ENCODE assay signal across 7 cellular contexts in the genomic region with DNA sequence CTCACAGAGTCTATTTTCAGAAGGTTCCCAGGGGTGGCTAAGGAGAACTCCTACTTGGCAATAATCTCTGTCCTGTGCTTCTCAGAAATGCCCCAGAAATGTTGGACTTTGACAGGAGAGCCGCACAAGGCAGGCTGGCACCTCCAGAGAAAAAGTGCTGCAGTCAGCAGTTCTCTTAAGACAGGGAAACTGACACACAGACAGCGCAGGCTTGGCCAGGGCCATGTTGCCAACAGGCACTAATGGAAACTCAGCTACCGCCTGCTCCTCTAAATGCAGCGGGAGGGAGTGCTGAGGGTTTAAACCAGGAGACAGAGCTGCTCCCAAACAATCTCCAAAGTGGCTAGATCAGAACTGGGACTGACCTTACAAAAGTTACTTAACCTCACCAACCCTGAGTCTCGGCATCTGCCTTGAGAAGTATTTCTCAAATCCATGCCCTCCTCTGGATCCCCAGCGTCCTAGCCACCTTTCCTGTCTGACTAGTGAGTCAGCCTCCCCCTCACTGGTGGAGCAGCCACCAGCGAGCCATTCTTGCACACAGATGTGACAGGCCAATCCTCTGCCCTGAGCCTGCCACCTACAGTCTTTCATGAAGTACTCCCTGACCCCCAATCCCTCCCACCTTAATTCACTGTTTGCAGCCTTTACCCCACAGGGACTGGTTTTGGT.
DNase-seq lines count a peak whose midpoint lies in the region; ATAC-seq and TF ChIP-seq lines count a peak whose summit lies in the region.

No MANE protein-coding gene starts in this region.

- no peaks in the 10 kb centered on the region for H3K27me3 ChIP-seq in smooth muscle cell (ENCODE audit: low read depth)

- CTCF ChIA-PET in HEK293 (lab: Yijun Ruan, JAX) = no interaction called here

- no peaks in the 10 kb centered on the region for H3K79me2 ChIP-seq in smooth muscle cell (ENCODE audit: low read depth)

- no peaks in the 10 kb centered on the region for H3K4me1 ChIP-seq in HEK293 (ENCODE audit: control insufficient read depth, insufficient read depth, low read length)
- peaks cover 6% of the 10 kb centered on the region for H3K4me1 ChIP-seq in smooth muscle cell (ENCODE audit: low read depth)

- H3K27ac ChIP-seq in HEK293 (ENCODE audit: extremely low read depth, low read depth, low read length) = no peak overlapping the region
- H3K27ac ChIP-seq in smooth muscle cell (ENCODE audit: low read depth) = peak overlapping the region; percentile 90

- peak overlapping the region; percentile 60 for H3K4me2 ChIP-seq in smooth muscle cell

- ATAC-seq in HG02938 (IDR thresholded peaks at IDR 0.05; ENCODE audit: unreplicated experiment) = no peak

- DNase-seq in UCSD-AML1 (lab: John Stamatoyannopoulos, UW; ENCODE audit: unreplicated experiment) = peak; percentile 32
- peak; percentile 10 for DNase-seq in fibroblast of peridontal ligament (ENCODE audit: extremely low read depth)
- DNase-seq in smooth muscle cell (lab: John Stamatoyannopoulos, UW; ENCODE audit: unreplicated experiment) = no peak
- DNase-seq in NCI-H69 (lab: John Stamatoyannopoulos, UW) = no peak
- DNase-seq in cerebellar cortex (ENCODE audit: low spot score) = no peak

- 52% methylated on average over 7 of the region's 7 CpGs for WGBS in smooth muscle cell (ENCODE audit: low lambda C conversion rate)

- H3K9me3 ChIP-seq in HEK293 (ENCODE audit: control insufficient read depth, insufficient read depth, low read depth, low read length) (no peaks in the 10 kb centered on the region), smooth muscle cell (replicated peaks; ENCODE audit: low read depth) (no peaks in the 10 kb centered on the region)

- peaks cover 8 to 94% of the 10 kb centered on the region in 2 experiments; a peak in 2 of 3 replicates for H3K36me3 ChIP-seq in HEK293 (ENCODE audit: control insufficient read depth in 2 of 2, insufficient read depth in 1 of 2, low read length in 2 of 2)
- H3K36me3 ChIP-seq in smooth muscle cell (ENCODE audit: low read depth) = no peaks in the 10 kb centered on the region

- H4K20me1 ChIP-seq in smooth muscle cell (ENCODE audit: low read depth) = no peaks in the 10 kb centered on the region

- no peak overlapping the region for H2AFZ ChIP-seq in smooth muscle cell (ENCODE audit: low read depth)

- H3F3A ChIP-seq in smooth muscle cell (ENCODE audit: low read depth) = peaks cover 9% of the 10 kb centered on the region

- H3K9ac ChIP-seq in smooth muscle cell (ENCODE audit: low read depth) = peak overlapping the region; percentile 21

- POLR2A ChIA-PET in HEK293 (lab: Yijun Ruan, JAX) = no interaction called here

- no peak for TF ChIP-seq CTCF in HEK293 (tag by site-specific recombination; IDR thresholded peaks at IDR 0.05)
- TF ChIP-seq CTCF in smooth muscle cell (IDR thresholded peaks at IDR 0.05; ENCODE audit: borderline replicate concordance, insufficient read depth, poor library complexity, severe bottlenecking) = no peak

- H3K4me3 ChIP-seq in HEK293 (ENCODE audit: low read depth, low read length) (no peak overlapping the region), smooth muscle cell (no peak overlapping the region)

TF ChIP-seq in HEK293, 187 proteins besides CTCF, POLR2A, EP300 and RAD21:
- TF ChIP-seq ZNF10 (tag by site-specific recombination; IDR thresholded peaks at IDR 0.05) (no peak), EGR2 (tag by site-specific recombination; IDR thresholded peaks at IDR 0.05; ENCODE audit: low read depth) (0 out of 2 replicates have a peak, but pooled peaks have one; percentile 16), ZNF529 (tag by site-specific recombination; IDR thresholded peaks at IDR 0.05; ENCODE audit: insufficient replicate concordance) (no peak)
- TF ChIP-seq, protein P1, sequence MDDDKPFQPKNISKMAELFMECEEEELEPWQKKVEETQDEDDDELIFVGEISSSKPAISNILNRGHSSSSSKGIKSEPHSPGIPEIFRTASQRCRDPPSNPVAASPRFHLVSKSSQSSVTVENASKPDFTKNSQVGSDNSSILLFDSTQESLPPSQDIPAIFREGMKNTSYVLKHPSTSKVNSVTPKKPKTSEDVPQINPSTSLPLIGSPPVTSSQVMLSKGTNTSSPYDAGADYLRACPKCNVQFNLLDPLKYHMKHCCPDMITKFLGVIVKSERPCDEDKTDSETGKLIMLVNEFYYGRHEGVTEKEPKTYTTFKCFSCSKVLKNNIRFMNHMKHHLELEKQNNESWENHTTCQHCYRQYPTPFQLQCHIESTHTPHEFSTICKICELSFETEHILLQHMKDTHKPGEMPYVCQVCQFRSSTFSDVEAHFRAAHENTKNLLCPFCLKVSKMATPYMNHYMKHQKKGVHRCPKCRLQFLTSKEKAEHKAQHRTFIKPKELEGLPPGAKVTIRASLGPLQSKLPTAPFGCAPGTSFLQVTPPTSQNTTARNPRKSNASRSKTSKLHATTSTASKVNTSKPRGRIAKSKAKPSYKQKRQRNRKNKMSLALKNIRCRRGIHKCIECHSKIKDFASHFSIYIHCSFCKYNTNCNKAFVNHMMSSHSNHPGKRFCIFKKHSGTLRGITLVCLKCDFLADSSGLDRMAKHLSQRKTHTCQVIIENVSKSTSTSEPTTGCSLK (tag by site-specific recombination; IDR thresholded peaks at IDR 0.05) = no peak
- TF ChIP-seq, protein P2, sequence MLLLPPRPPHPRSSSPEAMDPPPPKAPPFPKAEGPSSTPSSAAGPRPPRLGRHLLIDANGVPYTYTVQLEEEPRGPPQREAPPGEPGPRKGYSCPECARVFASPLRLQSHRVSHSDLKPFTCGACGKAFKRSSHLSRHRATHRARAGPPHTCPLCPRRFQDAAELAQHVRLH (tag by site-specific recombination; IDR thresholded peaks at IDR 0.05) = no peak

Comparison
In these comparisons a context has a peak if more than half of its experiments do, and no peak if none do; other contexts are left out.
1. DNase-seq: peak in UCSD-AML1 (single experiment) and fibroblast of peridontal ligament (single experiment); none in smooth muscle cell (single experiment), NCI-H69 (single experiment) and cerebellar cortex (single experiment).